In the genomic region with DNA sequence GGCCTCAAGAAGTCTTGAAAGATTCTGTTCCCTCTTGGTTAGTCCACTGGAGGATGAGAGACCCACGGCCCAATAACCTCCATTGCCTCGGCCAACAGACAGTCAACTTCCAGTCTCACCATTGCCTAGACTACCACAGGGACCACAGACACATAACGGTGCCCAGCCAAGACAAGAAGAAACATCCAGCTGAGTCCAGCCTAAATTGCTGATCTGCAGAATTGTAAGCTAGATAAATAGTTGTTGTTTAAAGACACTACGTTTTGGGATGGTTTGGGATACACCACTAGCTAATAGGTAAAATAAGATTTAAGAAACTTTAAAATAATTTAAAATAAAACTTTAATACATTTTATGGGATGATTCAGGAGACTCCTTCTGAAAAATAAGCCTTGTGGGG, we compare ENCODE assay signal across 34 cellular contexts.
"Had no signal": no experiment of that assay in that cellular context is flagged by ENCODE, and none has a peak within 500 bp of the region (broad histone marks: within the 10 kb centered on the region; RNA-seq: fewer than 3 reads in every experiment).

No MANE protein-coding gene starts in this region.

- H3K27me3 ChIP-seq: MG63 had no signal

- H3K4me3 ChIP-seq: MG63 had no signal

- H3K36me3 ChIP-seq: MG63 had no signal

- DNase-seq: Karpas-422, Kasumi-1, MG63, MM.1S, MV-4-11, NCI-H1048, NCI-H1092, NCI-H1092 treated with DMSO at 0.1 percent for 48 hours, NCI-H1105, NCI-H1105 treated with DMSO at 0.1 percent for 48 hours, NCI-H1417, NCI-H1417 treated with DMSO at 0.1 percent for 48 hours, NCI-H1436, NCI-H1436 treated with DMSO at 0.1 percent for 48 hours, NCI-H146, NCI-H1694, NCI-H1694 treated with DMSO at 0.1 percent for 48 hours, NCI-H187, NCI-H187 treated with DMSO at 0.1 percent for 48 hours, NCI-H1930, NCI-H2029, NCI-H2029 treated with DMSO at 0.1 percent for 48 hours, NCI-H2081, NCI-H2081 treated with DMSO at 0.1 percent for 48 hours, NCI-H2107, NCI-H2171, NCI-H2171 treated with DMSO at 0.1 percent for 48 hours, NCI-H2227 treated with DMSO at 0.1 percent for 48 hours, NCI-H226, NCI-H345, NCI-H446, NCI-H446 treated with DMSO at 0.1 percent for 48 hours, NCI-H510A, NCI-H510A treated with DMSO at 0.1 percent for 48 hours had no signal

- H3K9me3 ChIP-seq: MG63 had no signal
